ENCODE assay signal across 9 cellular contexts in genomic region chr11:128653828-128654231, GRCh38. TPM values are rescaled to one million over a fixed set of nuclear protein-coding genes. Genes with fewer than 3 reads are reported as not detected.
DNase-seq lines count a peak whose midpoint lies in the region; ATAC-seq and TF ChIP-seq lines count a peak whose summit lies in the region.
"Had no signal": no experiment of that assay in that cellular context is flagged by ENCODE, and none has a peak within 500 bp of the region (broad histone marks: within the 10 kb centered on the region; RNA-seq: fewer than 3 reads in every experiment).

No MANE protein-coding gene starts in this region.

- H4K12ac ChIP-seq in trophoblast cell (ENCODE audit: low read depth, low read length): no peak overlapping the region

- H4K91ac ChIP-seq in trophoblast cell (ENCODE audit: low read depth, low read length): no peak overlapping the region

- H3K23ac ChIP-seq in trophoblast cell (ENCODE audit: low read length): no peak overlapping the region

- H3K9me3 ChIP-seq in left ventricle myocardium inferior (replicated peaks) (no peaks in the 10 kb centered on the region), trophoblast cell (ENCODE audit: insufficient read depth, low read depth, low read length) (peaks cover 3% of the 10 kb centered on the region), SJCRH30 (replicated peaks) (no peaks in the 10 kb centered on the region), BE2C (no peaks in the 10 kb centered on the region)

- H2AK5ac ChIP-seq in trophoblast cell (ENCODE audit: low read length): no peak overlapping the region

- no peak for ATAC-seq in GM19467 (IDR thresholded peaks at IDR 0.05; ENCODE audit: unreplicated experiment)

- H2BK120ac ChIP-seq in trophoblast cell (ENCODE audit: insufficient read depth, low read length, poor library complexity): no peak overlapping the region

- no peak overlapping the region for H3K14ac ChIP-seq in trophoblast cell (ENCODE audit: low read length)

- no peak overlapping the region for H2AFZ ChIP-seq in trophoblast cell (ENCODE audit: insufficient read depth, low read length, poor library complexity)

- H3K27me3 ChIP-seq in left ventricle myocardium inferior (ENCODE audit: low read depth) (no peaks in the 10 kb centered on the region), trophoblast cell (ENCODE audit: insufficient read depth, low read length) (no peaks in the 10 kb centered on the region), SJCRH30 (no peaks in the 10 kb centered on the region), BE2C (no peaks in the 10 kb centered on the region)

- DNase-seq in CD1c-positive myeloid dendritic cell (ENCODE audit: extremely low spot score) (peak; percentile 62), UCSD-AML1 (lab: John Stamatoyannopoulos, UW; ENCODE audit: unreplicated experiment) (peak; percentile 85), left ventricle myocardium inferior (peak; percentile 46), trophoblast cell (peak; percentile 16 to 34), NCI-H2196 (lab: John Stamatoyannopoulos, UW; ENCODE audit: unreplicated experiment) (no peak), SJCRH30 (no peak), BE2C (no peak)
- DNase-seq: activated CD8-positive, alpha-beta memory T cell treated with anti-CD3 and anti-CD28 coated beads, Interleukin-2, amount 50 U/mL, for 48 hours had no signal

- no peak overlapping the region for H3K18ac ChIP-seq in trophoblast cell (ENCODE audit: low read length)

- peak overlapping the region; percentile 18 for H3K4me3 ChIP-seq in left ventricle myocardium inferior
- no peak overlapping the region for H3K4me3 ChIP-seq in trophoblast cell (ENCODE audit: low read depth, low read length)
- no peak overlapping the region for H3K4me3 ChIP-seq in SJCRH30
- no peak overlapping the region for H3K4me3 ChIP-seq in BE2C (ENCODE audit: low read depth, low read length)

- intact Hi-C loops in left ventricle myocardium inferior (cut with micrococcal nuclease): no loop called here

- no CpG with 5 or more reads among the region's 10 CpGs for WGBS in trophoblast cell (ENCODE audit: extremely low coverage, insufficient coverage, insufficient read length)

- H2BK12ac ChIP-seq in trophoblast cell (ENCODE audit: low read length): peak overlapping the region; percentile 3

- H3K79me2 ChIP-seq in trophoblast cell (ENCODE audit: control insufficient read depth, insufficient read depth, low read length, poor library complexity): no peaks in the 10 kb centered on the region

- H3K36me3 ChIP-seq in left ventricle myocardium inferior (no peaks in the 10 kb centered on the region), trophoblast cell (ENCODE audit: control insufficient read depth in 1 of 2, insufficient read depth in 2 of 2, low read length in 2 of 2) (no peaks in the 10 kb centered on the region), SJCRH30 (no peaks in the 10 kb centered on the region), BE2C (no peaks in the 10 kb centered on the region; the same call in 1 of the 2 replicates)

- no peak overlapping the region for H3K9ac ChIP-seq in trophoblast cell (ENCODE audit: low read length)

- H3K27ac ChIP-seq in left ventricle myocardium inferior (replicated peaks) (no peak overlapping the region), trophoblast cell (ENCODE audit: low read depth, low read length) (no peak overlapping the region), SJCRH30 (no peak overlapping the region)

- no peak overlapping the region for H4K8ac ChIP-seq in trophoblast cell (ENCODE audit: low read depth, low read length)

- H2BK5ac ChIP-seq in trophoblast cell (ENCODE audit: low read depth, low read length, poor library complexity): no peak overlapping the region

- TF ChIP-seq CTCF in left ventricle myocardium inferior (IDR thresholded peaks at IDR 0.05; ENCODE audit: borderline replicate concordance): peak; percentile 22
- no peak for TF ChIP-seq CTCF in BE2C (IDR thresholded peaks at IDR 0.05; ENCODE audit: low read depth, low read length)

- no peak overlapping the region for H3K4me2 ChIP-seq in trophoblast cell (ENCODE audit: low read length)

- H3K79me1 ChIP-seq in trophoblast cell (ENCODE audit: low read length): peaks cover 4% of the 10 kb centered on the region

- H3K4me1 ChIP-seq in left ventricle myocardium inferior: no peaks in the 10 kb centered on the region
- H3K4me1 ChIP-seq in trophoblast cell (ENCODE audit: control insufficient read depth in 1 of 2, insufficient read depth in 2 of 2, low read length in 2 of 2): peaks cover 4 to 6% of the 10 kb centered on the region in 2 experiments
- no peaks in the 10 kb centered on the region for H3K4me1 ChIP-seq in SJCRH30
- H3K4me1 ChIP-seq in BE2C: no peaks in the 10 kb centered on the region

- H3K4ac ChIP-seq in trophoblast cell (ENCODE audit: low read depth, low read length): no peak overlapping the region

RNA-seq across cellular contexts. Expression of gene FLI1, which starts 40.0 kb away (rescaled TPM):
- total RNA-seq in left ventricle myocardium inferior: 16.4 TPM
- 2.3 and 3.1 TPM in 2 replicates for polyA plus RNA-seq in trophoblast cell (2013)
- total RNA-seq in SJCRH30 (2014; rRNA removed; shearing (Covaris generic)): 3.2 and 4.1 TPM in 2 replicates
- polyA plus RNA-seq in BE2C (2012; ENCODE audit: insufficient read depth, insufficient read length, low read depth): 2.7 TPM

Comparison
In these comparisons a context has a peak if more than half of its experiments do, and no peak if none do; other contexts are left out.
1. DNase-seq: peak in CD1c-positive myeloid dendritic cell (single experiment), UCSD-AML1 (single experiment), left ventricle myocardium inferior (single experiment) and trophoblast cell (2 of 2); none in NCI-H2196 (single experiment), SJCRH30 (0 of 2) and BE2C (single experiment).